ENCODE assay signal across 9 cellular contexts in the genomic region with DNA sequence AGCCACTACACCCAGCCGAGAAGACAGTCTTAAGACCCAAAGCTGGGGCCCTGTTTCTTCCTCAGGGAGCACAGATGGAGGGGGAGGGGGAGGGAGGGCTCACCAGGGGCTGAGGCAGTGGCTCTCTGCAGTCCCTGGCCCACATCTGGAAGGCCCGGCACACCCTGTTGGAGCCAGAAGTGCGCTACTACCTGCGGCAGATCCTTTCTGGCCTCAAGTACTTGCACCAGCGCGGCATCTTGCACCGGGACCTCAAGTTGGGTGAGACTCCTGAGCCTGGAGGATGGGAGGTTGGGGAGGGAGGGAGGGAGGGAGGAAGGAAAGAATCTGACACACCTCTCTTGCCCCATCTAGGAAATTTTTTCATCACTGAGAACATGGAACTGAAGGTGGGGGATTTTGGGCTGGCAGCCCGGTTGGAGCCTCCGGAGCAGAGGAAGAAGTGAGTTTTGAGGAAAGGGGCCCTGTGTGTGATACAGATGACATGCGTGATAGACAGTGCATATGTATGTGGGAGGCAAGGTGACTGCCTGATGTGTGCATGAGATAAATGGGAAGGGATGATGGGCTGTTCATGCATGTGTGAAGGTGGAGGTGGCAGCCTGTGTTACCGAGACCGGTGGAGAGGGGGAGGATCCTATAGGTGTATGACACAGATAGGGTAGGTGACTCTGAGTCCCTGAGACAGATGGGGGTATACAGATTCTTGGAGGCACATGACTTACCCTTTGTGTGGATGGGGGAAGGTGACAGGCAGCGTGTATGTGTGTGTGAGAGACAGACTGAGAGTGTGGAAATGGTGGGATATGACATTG. TPM values are rescaled to one million over a fixed set of nuclear protein-coding genes. Genes with fewer than 3 reads are reported as not detected.
A peak's percentile ranks its signal among the peaks of the same experiment; 100 is the strongest.
DNase-seq lines count a peak whose midpoint lies in the region; ATAC-seq, FAIRE-seq and TF ChIP-seq lines count a peak whose summit lies in the region.
"Had no signal": no experiment of that assay in that cellular context is flagged by ENCODE, and none has a peak within 500 bp of the region (broad histone marks: within the 10 kb centered on the region; RNA-seq: fewer than 3 reads in every experiment).

No MANE protein-coding gene starts in this region.

- H3K27ac ChIP-seq in K562 (ENCODE audit: extremely low read depth, low read depth, low read length): peak overlapping the region; percentile 6; the same call in 2 of the 3 replicates
- no peak overlapping the region for H3K27ac ChIP-seq in mesendoderm (ENCODE audit: low read depth, low read length)
- H3K27ac ChIP-seq in thyroid gland: peak overlapping the region in 2 of 3 donors; percentile 31 to 51

- TF ChIP-seq RAD21 in K562 (CRISPR knock-in tag; conservative IDR thresholded peaks at IDR 0.05 in 1 of 2, IDR thresholded peaks at IDR 0.05 in 1 of 2): no peak

- no peaks in the 10 kb centered on the region for H4K20me1 ChIP-seq in K562 (replicated peaks; ENCODE audit: control insufficient read depth, insufficient read depth, low read length)

- TF ChIP-seq EP300 in K562 (IDR thresholded peaks at IDR 0.05; ENCODE audit: low read length): peak; percentile 56

- no peak overlapping the region for H3K18ac ChIP-seq in mesendoderm (ENCODE audit: low read length)

- H3K9me3 ChIP-seq in K562 (replicated peaks; ENCODE audit: control insufficient read depth, insufficient read depth, low read depth, low read length) (no peaks in the 10 kb centered on the region), thyroid gland (no peaks in the 10 kb centered on the region)

- no peaks in the 10 kb centered on the region; a peak in 1 of 5 replicates for H3K27me3 ChIP-seq in K562 (ENCODE audit: control insufficient read depth in 2 of 2, insufficient read depth in 2 of 2, low read length in 2 of 2)
- no peaks in the 10 kb centered on the region for H3K27me3 ChIP-seq in mesendoderm (ENCODE audit: insufficient read depth, low read length, poor library complexity)
- no peaks in the 10 kb centered on the region for H3K27me3 ChIP-seq in thyroid gland

- peak overlapping the region; percentile 24 to 86; a peak in 3 of 4 replicates for H3K9ac ChIP-seq in K562 (ENCODE audit: insufficient read depth in 1 of 2, low read depth in 2 of 2, low read length in 2 of 2)
- peak overlapping the region; percentile 50 for H3K9ac ChIP-seq in mesendoderm (ENCODE audit: low read length)

- intact Hi-C loops in K562 (cut with micrococcal nuclease): loop anchor here (2.0 to 10.0 kb wide), 2 partner anchors 17 to 167 kb away; no protein-coding TSS in a partner anchor
- intact Hi-C loops in thyroid gland (cut with DNase I): no loop called here

- peak overlapping the region; percentile 80 for H3K4me2 ChIP-seq in K562 (ENCODE audit: insufficient read depth, low read length)
- H3K4me2 ChIP-seq in mesendoderm (ENCODE audit: low read length): no peak overlapping the region

- peak; percentile 72 for DNase-seq in activated CD8-positive, alpha-beta memory T cell treated with anti-CD3 and anti-CD28 coated beads for 24 hours
- DNase-seq in activated CD8-positive, alpha-beta memory T cell treated with anti-CD3 and anti-CD28 coated beads, Interleukin-2, amount 50 U/mL, for 4 hours: no peak
- peak in 3 of 4 experiments; percentile 56 to 66 (median 64) for DNase-seq in K562 (ENCODE audit: extremely low read depth in 1 of 4, low spot score in 3 of 4)
- no peak for DNase-seq in mesendoderm
- peak in 1 of 2 donors; percentile 19 for DNase-seq in thyroid gland
- no peak for DNase-seq in H54 (ENCODE audit: insufficient read length, low spot score)

- H3K79me1 ChIP-seq in mesendoderm (ENCODE audit: low read length): peaks cover 7% of the 10 kb centered on the region

- no peak overlapping the region for H2AK5ac ChIP-seq in mesendoderm (ENCODE audit: low read length)

- H3K36me3 ChIP-seq in K562 (ENCODE audit: control insufficient read depth, insufficient read depth, low read length): peaks cover 48% of the 10 kb centered on the region
- no peaks in the 10 kb centered on the region for H3K36me3 ChIP-seq in mesendoderm (ENCODE audit: control insufficient read depth, insufficient read depth, low read length)
- peaks cover 20 to 22% of the 10 kb centered on the region in 2 donors for H3K36me3 ChIP-seq in thyroid gland

- no peak for TF ChIP-seq CTCF in K562 (IDR thresholded peaks at IDR 0.05 in 2 of 3, conservative IDR thresholded peaks at IDR 0.05 in 1 of 3; ENCODE audit: insufficient read depth in 2 of 3, low read depth in 1 of 3, low read length in 3 of 3)
- TF ChIP-seq CTCF in thyroid gland (IDR thresholded peaks at IDR 0.05): no peak

- FAIRE-seq in K562 (lab: Jason Lieb, UNC) (peak; percentile 88), H54 (lab: Jason Lieb, UNC) (no peak)

- H3K23ac ChIP-seq in mesendoderm (ENCODE audit: low read length): no peak overlapping the region

- H4K8ac ChIP-seq in mesendoderm (ENCODE audit: low read depth, low read length): no peak overlapping the region

- H3K79me2 ChIP-seq in K562 (ENCODE audit: control insufficient read depth, insufficient read depth, low read length): peaks cover 22% of the 10 kb centered on the region
- H3K79me2 ChIP-seq in mesendoderm (ENCODE audit: control insufficient read depth, insufficient read depth, low read length): no peaks in the 10 kb centered on the region

- H2BK120ac ChIP-seq in mesendoderm (ENCODE audit: low read depth, low read length): no peak overlapping the region

- H3K56ac ChIP-seq in mesendoderm (ENCODE audit: low read length): peak overlapping the region; percentile 67

- H3K9me1 ChIP-seq in K562 (ENCODE audit: control insufficient read depth, insufficient read depth, low read length): peaks cover 5% of the 10 kb centered on the region

- no peak overlapping the region for H2BK15ac ChIP-seq in mesendoderm (replicated peaks; ENCODE audit: low read depth)

- no peak overlapping the region for H3K4ac ChIP-seq in mesendoderm (ENCODE audit: low read depth, low read length)

- H3K4me3 ChIP-seq in K562 (peak overlapping the region; percentile 77), mesendoderm (ENCODE audit: low read length) (no peak overlapping the region), thyroid gland (replicated peaks in 1 of 3) (peak overlapping the region in 1 of 3 donors; percentile 83)

- no peak overlapping the region for H2BK5ac ChIP-seq in mesendoderm (ENCODE audit: low read length)

- ATAC-seq in K562: no peak
- ATAC-seq in GM18517 (IDR thresholded peaks at IDR 0.05; ENCODE audit: unreplicated experiment): no peak
- no peak for ATAC-seq in HG02678 (IDR thresholded peaks at IDR 0.05; ENCODE audit: unreplicated experiment)

- no peak overlapping the region for H2AFZ ChIP-seq in K562 (ENCODE audit: low read depth, low read length)

- POLR2A ChIA-PET in K562 (lab: Yijun Ruan, JAX): interaction anchor here (0.7 to 16.9 kb wide), 5 partner anchors 17 to 211 kb away, joined by 3 to 594 read pairs (median 4); partner anchors contain the start of gene UROD

- TF ChIP-seq POLR2A in K562 (conservative IDR thresholded peaks at IDR 0.05) (peak; percentile 48; the same call in 1 of the 2 replicates), thyroid gland (IDR thresholded peaks at IDR 0.05) (no peak), H54 (IDR thresholded peaks at IDR 0.05; ENCODE audit: low read depth, low read length) (no peak)

- WGBS in K562 (ENCODE audit: insufficient coverage, low coverage, missing lambda C conversion rate): 25% methylated on average over 12 of the region's 13 CpGs
- WGBS in mesendoderm (ENCODE audit: extremely low coverage, insufficient coverage, low lambda C conversion rate): no CpG with 5 or more reads among the region's 13 CpGs
- WGBS in thyroid gland, 2 donors: 68% methylated on average over 13 of the region's 13 CpGs

- BruUV-seq in K562 (replicated peaks; lab: Mats Ljungman, UMichigan): TSS peak; percentile 63

- in situ Hi-C loops in K562 (cut with MboI): loop anchor here (10.0 kb wide), 1 partner anchor 693 kb away; the partner anchor contains the start of gene TESK2

- H3K4me1 ChIP-seq in K562 (replicated peaks in 1 of 2; ENCODE audit: control insufficient read depth in 2 of 2, insufficient read depth in 2 of 2, low read length in 2 of 2) (peaks cover 28 to 65% of the 10 kb centered on the region in 2 experiments), mesendoderm (ENCODE audit: control insufficient read depth, low read depth, low read length) (peaks cover 6% of the 10 kb centered on the region), thyroid gland (peaks cover 13 to 44% of the 10 kb centered on the region in 2 donors)

- CTCF ChIA-PET in K562 (lab: Yijun Ruan, JAX; ENCODE audit: low intra/inter-chr PET ratio): no interaction called here

- no peak overlapping the region for H4K5ac ChIP-seq in mesendoderm (ENCODE audit: low read length)

RNA-seq across cellular contexts. Expression of gene PLK3, which starts 1.5 kb away (rescaled TPM):
- 66.7 and 212 TPM in 2 replicates for total RNA-seq in K562 (2011; cell fraction: chromatin; rRNA removed; ENCODE audit: low replicate concordance)
- total RNA-seq in K562 (2011; cell fraction: nucleolus; rRNA removed): 133 and 170 TPM in 2 replicates
- total RNA-seq in K562 (2011; cell fraction: nucleoplasm; rRNA removed): 70.2 and 84.7 TPM in 2 replicates
- 15.3 and 17.4 TPM in 2 replicates for total RNA-seq in K562 (2014; rRNA removed)
- total RNA-seq in K562 (2014; rRNA removed; fragmentation: Illumina TruSeq; extraction: Trizol): 5.2 and 6.6 TPM in 2 replicates
- 5.8 and 7.7 TPM in 2 replicates for total RNA-seq in K562 (2015; rRNA removed; fragmentation: Illumina TruSeq; extraction: Trizol)
- 17.9 and 19.3 TPM in 2 replicates for total RNA-seq in K562 (2021)
- 11.0 and 15.5 TPM in 2 replicates for polyA plus RNA-seq in K562 (2011; rRNA removed)
- 14.0 and 19.5 TPM in 2 replicates for polyA plus RNA-seq in K562 (2011; cell fraction: cytosol; rRNA removed)
- 73.9 and 132 TPM in 2 replicates for polyA plus RNA-seq in K562 (2011; cell fraction: nucleus; rRNA removed)
- 10.1 and 18.5 TPM in 2 replicates for polyA plus RNA-seq in K562 (2012)
- polyA plus RNA-seq in K562 (2014; fragmentation: Illumina TruSeq; extraction: Trizol): 12.2 and 14.0 TPM in 2 replicates
- polyA plus RNA-seq in K562 (2014; fragmentation: Nextera tagmentation; extraction: Ambion mirVana): 1 to 10 TPM in 1 of 2 experiments, under 1 TPM in 1; 0.52 to 1.9 TPM
- 22.7 and 24.2 TPM in 2 replicates for polyA plus RNA-seq in K562 (2014; rRNA removed)
- polyA minus RNA-seq in K562 (2011; rRNA and poly(A)+ RNA removed): 5.5 and 7.4 TPM in 2 replicates
- polyA minus RNA-seq in K562 (2011; cell fraction: cytosol; rRNA and poly(A)+ RNA removed): 7.5 and 8.9 TPM in 2 replicates
- polyA minus RNA-seq in K562 (2011; cell fraction: nucleus; rRNA and poly(A)+ RNA removed): 34.8 and 42.1 TPM in 2 replicates
- polyA plus RNA-seq in mesendoderm (2013, experiment 1 of 2): 6.3 TPM
- polyA plus RNA-seq in mesendoderm (2013, experiment 2 of 2): 6.2 TPM
- total RNA-seq in thyroid gland: 10 to 100 TPM in 3 of 4 donors, 1 to 10 TPM in 1; 7.4 to 18.4 (median 13.6) TPM

RNA-seq across cellular contexts. Expression of gene DYNLT4, which starts 5.5 kb away (rescaled TPM):
- not detected in 2 replicates for total RNA-seq in K562 (2011; cell fraction: chromatin; rRNA removed; ENCODE audit: low replicate concordance)
- 0.83 and 2.2 TPM in 2 replicates for total RNA-seq in K562 (2011; cell fraction: nucleolus; rRNA removed)
- total RNA-seq in K562 (2011; cell fraction: nucleoplasm; rRNA removed): 0.59 TPM in 1 of 2 replicates, not detected in the other
- total RNA-seq in K562 (2014; rRNA removed) (0.73 TPM in 1 of 2 replicates, not detected in the other), K562 (2014; rRNA removed; fragmentation: Illumina TruSeq; extraction: Trizol) (not detected in 2 replicates), K562 (2015; rRNA removed; fragmentation: Illumina TruSeq; extraction: Trizol) (not detected in 2 replicates), K562 (2021) (0.29 TPM in 1 of 2 replicates, not detected in the other), thyroid gland (1 to 10 TPM in 1 of 4 donors, under 1 TPM in 1, not detected in 2; 0.67 to 1.0 TPM)
- polyA plus RNA-seq in K562 (2011; rRNA removed) (0.11 TPM in 1 of 2 replicates, not detected in the other), K562 (2014; fragmentation: Illumina TruSeq; extraction: Trizol) (not detected in 2 replicates), K562 (2014; fragmentation: Nextera tagmentation; extraction: Ambion mirVana) (not detected), K562 (2014; rRNA removed) (not detected in 2 replicates)
- polyA plus RNA-seq in K562 (2011; cell fraction: cytosol; rRNA removed): 0.13 TPM in 1 of 2 replicates, not detected in the other
- polyA plus RNA-seq in K562 (2011; cell fraction: nucleus; rRNA removed): 0.38 and 0.57 TPM in 2 replicates
- 0.10 and 0.18 TPM in 2 replicates for polyA plus RNA-seq in K562 (2012)
- polyA minus RNA-seq in K562 (2011; rRNA and poly(A)+ RNA removed): not detected in 2 replicates
- not detected in 2 replicates for polyA minus RNA-seq in K562 (2011; cell fraction: cytosol; rRNA and poly(A)+ RNA removed)
- polyA minus RNA-seq in K562 (2011; cell fraction: nucleus; rRNA and poly(A)+ RNA removed): 0.44 and 0.54 TPM in 2 replicates
- polyA plus RNA-seq in mesendoderm (2013, experiment 1 of 2): not detected
- polyA plus RNA-seq in mesendoderm (2013, experiment 2 of 2): not detected
- total RNA-seq: Daoy had no signal

RNA-seq across cellular contexts. Expression of gene BTBD19, which starts 6.6 kb away (rescaled TPM):
- total RNA-seq in K562 (2011; cell fraction: chromatin; rRNA removed; ENCODE audit: low replicate concordance): 7.6 and 19.8 TPM in 2 replicates
- 8.9 and 14.7 TPM in 2 replicates for total RNA-seq in K562 (2011; cell fraction: nucleolus; rRNA removed)
- 8.6 and 18.8 TPM in 2 replicates for total RNA-seq in K562 (2011; cell fraction: nucleoplasm; rRNA removed)
- total RNA-seq in K562 (2014; rRNA removed) (0.73 and 1.5 TPM in 2 replicates), K562 (2014; rRNA removed; fragmentation: Illumina TruSeq; extraction: Trizol) (0.32 and 0.76 TPM in 2 replicates), K562 (2015; rRNA removed; fragmentation: Illumina TruSeq; extraction: Trizol) (0.41 and 0.72 TPM in 2 replicates), K562 (2021) (1.7 and 2.0 TPM in 2 replicates), thyroid gland (10 to 100 TPM in 2 of 4 donors, 1 to 10 TPM in 2; 7.3 to 14.9 (median 9.2) TPM)
- polyA plus RNA-seq in K562 (2011; rRNA removed) (1.4 and 1.5 TPM in 2 replicates), K562 (2014; fragmentation: Illumina TruSeq; extraction: Trizol) (0.95 and 1.4 TPM in 2 replicates), K562 (2014; fragmentation: Nextera tagmentation; extraction: Ambion mirVana) (under 1 TPM; 0.22 to 0.38 TPM), K562 (2014; rRNA removed) (1.8 and 1.9 TPM in 2 replicates)
- polyA plus RNA-seq in K562 (2011; cell fraction: cytosol; rRNA removed): 0.86 and 1.3 TPM in 2 replicates
- polyA plus RNA-seq in K562 (2011; cell fraction: nucleus; rRNA removed): 5.9 and 14.9 TPM in 2 replicates
- polyA plus RNA-seq in K562 (2012): 1.6 and 2.0 TPM in 2 replicates
- polyA minus RNA-seq in K562 (2011; rRNA and poly(A)+ RNA removed): 0.75 and 1.1 TPM in 2 replicates
- polyA minus RNA-seq in K562 (2011; cell fraction: cytosol; rRNA and poly(A)+ RNA removed): 1.8 TPM in 1 of 2 replicates, not detected in the other
- 4.9 and 5.0 TPM in 2 replicates for polyA minus RNA-seq in K562 (2011; cell fraction: nucleus; rRNA and poly(A)+ RNA removed)
- 0.95 TPM for polyA plus RNA-seq in mesendoderm (2013, experiment 1 of 2)
- polyA plus RNA-seq in mesendoderm (2013, experiment 2 of 2): 0.85 TPM

RNA-seq across cellular contexts. Expression of gene BEST4, which starts 13.7 kb away (rescaled TPM):
- 0.23 TPM in 1 of 2 replicates, not detected in the other for total RNA-seq in K562 (2011; cell fraction: chromatin; rRNA removed; ENCODE audit: low replicate concordance)
- not detected in 2 replicates for total RNA-seq in K562 (2011; cell fraction: nucleolus; rRNA removed)
- total RNA-seq in K562 (2011; cell fraction: nucleoplasm; rRNA removed): 0.38 TPM in 1 of 2 replicates, not detected in the other
- total RNA-seq in K562 (2014; rRNA removed) (not detected in 2 replicates), K562 (2014; rRNA removed; fragmentation: Illumina TruSeq; extraction: Trizol) (not detected in 2 replicates), K562 (2015; rRNA removed; fragmentation: Illumina TruSeq; extraction: Trizol) (not detected in 2 replicates), K562 (2021) (not detected in 2 replicates), thyroid gland (under 1 TPM in 2 of 4 donors, not detected in 2; 0.42 to 0.56 TPM)
- polyA plus RNA-seq in K562 (2011; rRNA removed) (0.05 and 0.07 TPM in 2 replicates), K562 (2014; fragmentation: Illumina TruSeq; extraction: Trizol) (not detected in 2 replicates), K562 (2014; fragmentation: Nextera tagmentation; extraction: Ambion mirVana) (not detected), K562 (2014; rRNA removed) (0.11 TPM in 1 of 2 replicates, not detected in the other)
- polyA plus RNA-seq in K562 (2011; cell fraction: cytosol; rRNA removed): 0.07 and 0.13 TPM in 2 replicates
- 0.24 and 0.60 TPM in 2 replicates for polyA plus RNA-seq in K562 (2011; cell fraction: nucleus; rRNA removed)
- 0.04 and 0.06 TPM in 2 replicates for polyA plus RNA-seq in K562 (2012)
- polyA minus RNA-seq in K562 (2011; rRNA and poly(A)+ RNA removed): not detected in 2 replicates
- polyA minus RNA-seq in K562 (2011; cell fraction: cytosol; rRNA and poly(A)+ RNA removed): not detected in 2 replicates
- polyA minus RNA-seq in K562 (2011; cell fraction: nucleus; rRNA and poly(A)+ RNA removed): not detected in 2 replicates
- 0.56 TPM for polyA plus RNA-seq in mesendoderm (2013, experiment 1 of 2)
- 0.55 TPM for polyA plus RNA-seq in mesendoderm (2013, experiment 2 of 2)
- total RNA-seq: Daoy had no signal

RNA-seq across cellular contexts. Expression of gene RPS8, which starts 26.4 kb away (rescaled TPM):
- 542 and 786 TPM in 2 replicates for total RNA-seq in K562 (2011; cell fraction: chromatin; rRNA removed; ENCODE audit: low replicate concordance)
- 948 and 967 TPM in 2 replicates for total RNA-seq in K562 (2011; cell fraction: nucleolus; rRNA removed)
- total RNA-seq in K562 (2011; cell fraction: nucleoplasm; rRNA removed): 930 and 1,480 TPM in 2 replicates
- total RNA-seq in K562 (2014; rRNA removed): 3,851 and 4,431 TPM in 2 replicates
- 2,850 and 3,258 TPM in 2 replicates for total RNA-seq in K562 (2014; rRNA removed; fragmentation: Illumina TruSeq; extraction: Trizol)
- total RNA-seq in K562 (2015; rRNA removed; fragmentation: Illumina TruSeq; extraction: Trizol): 3,074 and 3,307 TPM in 2 replicates
- total RNA-seq in K562 (2021): 3,109 and 3,518 TPM in 2 replicates
- 2,871 and 3,497 TPM in 2 replicates for polyA plus RNA-seq in K562 (2011; rRNA removed)
- polyA plus RNA-seq in K562 (2011; cell fraction: cytosol; rRNA removed): 2,484 and 3,204 TPM in 2 replicates
- polyA plus RNA-seq in K562 (2011; cell fraction: nucleus; rRNA removed): 1,065 and 1,968 TPM in 2 replicates
- 3,267 and 3,835 TPM in 2 replicates for polyA plus RNA-seq in K562 (2012)
- polyA plus RNA-seq in K562 (2014; fragmentation: Illumina TruSeq; extraction: Trizol): 2,545 and 2,717 TPM in 2 replicates
- polyA plus RNA-seq in K562 (2014; fragmentation: Nextera tagmentation; extraction: Ambion mirVana): 1,000 to 10,000 TPM; 2,431 to 2,562 TPM
- 3,694 and 4,168 TPM in 2 replicates for polyA plus RNA-seq in K562 (2014; rRNA removed)
- polyA minus RNA-seq in K562 (2011; rRNA and poly(A)+ RNA removed): 1,274 and 1,304 TPM in 2 replicates
- 927 and 1,052 TPM in 2 replicates for polyA minus RNA-seq in K562 (2011; cell fraction: cytosol; rRNA and poly(A)+ RNA removed)
- 256 and 454 TPM in 2 replicates for polyA minus RNA-seq in K562 (2011; cell fraction: nucleus; rRNA and poly(A)+ RNA removed)
- polyA plus RNA-seq in mesendoderm (2013, experiment 1 of 2): 6,091 TPM
- 6,012 TPM for polyA plus RNA-seq in mesendoderm (2013, experiment 2 of 2)
- total RNA-seq in thyroid gland: 1,000 to 10,000 TPM; 1,167 to 2,709 (median 1,595) TPM

Comparison
In these comparisons a context has a peak if more than half of its experiments do, and no peak if none do; other contexts are left out.
1. DNase-seq: peak in activated CD8-positive, alpha-beta memory T cell treated with anti-CD3 and anti-CD28 coated beads for 24 hours (single experiment) and K562 (3 of 4); none in activated CD8-positive, alpha-beta memory T cell treated with anti-CD3 and anti-CD28 coated beads, Interleukin-2, amount 50 U/mL, for 4 hours (single experiment), mesendoderm (single experiment) and H54 (single experiment).